In genomic region chr16:77585379-77585778, GRCh38 we compare ENCODE assay signal across 16 cellular contexts.
DNase-seq lines count a peak whose midpoint lies in the region; ATAC-seq, FAIRE-seq and TF ChIP-seq lines count a peak whose summit lies in the region.
"Had no signal": no experiment of that assay in that cellular context is flagged by ENCODE, and none has a peak within 500 bp of the region (broad histone marks: within the 10 kb centered on the region; RNA-seq: fewer than 3 reads in every experiment).

No MANE protein-coding gene starts in this region.

- H3K4me3 ChIP-seq in liver (ENCODE audit: low read depth in 1 of 3, low read length in 3 of 3) (no peak overlapping the region), HepG2 (replicated peaks in 1 of 3; ENCODE audit: insufficient read depth in 1 of 3, low read depth in 2 of 3, low read length in 3 of 3) (no peak overlapping the region), epithelial cell of esophagus (ENCODE audit: low read length) (no peak overlapping the region)
- H3K4me3 ChIP-seq: psoas muscle had no signal

- FAIRE-seq in HepG2 (lab: Jason Lieb, UNC), result no peak

- H3K4me1 Mint-ChIP-seq in stimulated activated effector memory CD8-positive, alpha-beta T cell treated with anti-CD3 and anti-CD28 coated beads, Interleukin-12 subunit alpha, Interleukin-12 subunit beta, amount 100 ng/mL, for 72 hours, result peaks cover 9% of the 10 kb centered on the region

- no peaks in the 10 kb centered on the region for H3K79me2 ChIP-seq in HepG2 (ENCODE audit: insufficient read depth, low read length)

- H4K20me1 ChIP-seq in HepG2 (ENCODE audit: insufficient read depth, low read length), result no peaks in the 10 kb centered on the region

- TF ChIP-seq RAD21 in liver (IDR thresholded peaks at IDR 0.05), result no peak
- TF ChIP-seq RAD21 in HepG2 (CRISPR knock-in tag; IDR thresholded peaks at IDR 0.05), result no peak

- CTCF ChIA-PET in HepG2 (lab: Yijun Ruan, JAX; ENCODE audit: low intra/inter-chr PET ratio, low total read pairs), result interaction anchor here (1.9 to 6.9 kb wide), 2 partner anchors 179 to 348 kb away, joined by 10 to 354 read pairs; no protein-coding TSS in a partner anchor

- no TSS peak for BruUV-seq in HepG2 (replicated peaks; lab: Mats Ljungman, UMichigan)

- H3K27ac Mint-ChIP-seq in stimulated activated effector memory CD8-positive, alpha-beta T cell treated with anti-CD3 and anti-CD28 coated beads, Interleukin-12 subunit alpha, Interleukin-12 subunit beta, amount 100 ng/mL, for 72 hours, result no peak overlapping the region

- no peak for TF ChIP-seq CTCF in liver (IDR thresholded peaks at IDR 0.05; ENCODE audit: low read depth, low read length, missing input control)
- no peak for TF ChIP-seq CTCF in HepG2 (CRISPR knock-in tag; IDR thresholded peaks at IDR 0.05)
- no peak for TF ChIP-seq CTCF in epithelial cell of esophagus (IDR thresholded peaks at IDR 0.05; ENCODE audit: insufficient read depth, low read depth, low read length, missing control alignments)

- no peaks in the 10 kb centered on the region for H3K36me3 ChIP-seq in liver (ENCODE audit: control insufficient read depth in 4 of 4, insufficient read depth in 3 of 4, low read depth in 1 of 4, low read length in 3 of 4)
- no peaks in the 10 kb centered on the region for H3K36me3 ChIP-seq in HepG2 (replicated peaks in 1 of 2; ENCODE audit: control insufficient read depth in 1 of 2, insufficient read depth in 2 of 2, low read length in 2 of 2)

- H3K27me3 ChIP-seq in liver (ENCODE audit: control insufficient read depth in 4 of 4, insufficient read depth in 4 of 4, low read length in 3 of 4) (peaks cover 0 to 8% (median 0%) of the 10 kb centered on the region in 4 donors), HepG2 (ENCODE audit: control insufficient read depth in 1 of 2, insufficient read depth in 2 of 2, low read length in 2 of 2) (peaks cover 2 to 8% of the 10 kb centered on the region in 2 experiments; a peak in 2 of 5 replicates)

- H3K27ac ChIP-seq in liver (ENCODE audit: low read depth in 1 of 2, low read length in 2 of 2) (no peak overlapping the region), HepG2 (ENCODE audit: extremely low read length, insufficient read depth, low read length) (no peak overlapping the region)
- H3K27ac ChIP-seq: psoas muscle had no signal

- H3K4me3 Mint-ChIP-seq in stimulated activated effector memory CD8-positive, alpha-beta T cell treated with anti-CD3 and anti-CD28 coated beads, Interleukin-12 subunit alpha, Interleukin-12 subunit beta, amount 100 ng/mL, for 72 hours, result no peak overlapping the region

- no peaks in the 10 kb centered on the region for H3K36me3 Mint-ChIP-seq in stimulated activated effector memory CD8-positive, alpha-beta T cell treated with anti-CD3 and anti-CD28 coated beads, Interleukin-12 subunit alpha, Interleukin-12 subunit beta, amount 100 ng/mL, for 72 hours

- H3K9me3 ChIP-seq in liver (ENCODE audit: control insufficient read depth in 4 of 4, low read length in 3 of 4) (no peaks in the 10 kb centered on the region), HepG2 (ENCODE audit: low read length) (no peaks in the 10 kb centered on the region)
- H3K9me3 ChIP-seq: psoas muscle had no signal

- no peak for TF ChIP-seq POLR2A in HepG2 (IDR thresholded peaks at IDR 0.05; ENCODE audit: insufficient read depth in 1 of 2, low read depth in 2 of 2, low read length in 2 of 2)

- H2AFZ ChIP-seq in HepG2 (ENCODE audit: low read length), result no peak overlapping the region

- no peak for DNase-seq in HepG2 (ENCODE audit: low spot score)
- peak; percentile 8 for DNase-seq in RKO (ENCODE audit: low spot score)
- DNase-seq in epithelial cell of esophagus (ENCODE audit: low read depth), result peak; percentile 2
- no peak for DNase-seq in stimulated activated effector memory CD8-positive, alpha-beta T cell treated with anti-CD3 and anti-CD28 coated beads, Interleukin-12 subunit alpha, Interleukin-12 subunit beta, amount 100 ng/mL, for 72 hours (ENCODE audit: low spot score in 2 of 2)
- no peak for DNase-seq in hippocampal formation (lab: John Stamatoyannopoulos, UW)
- no peak for DNase-seq in cerebellum (ENCODE audit: low spot score)
- DNase-seq: DMS79; midbrain; NCI-H146; NCI-H69; psoas muscle; SHP77 treated with DMSO at 0.1 percent for 48 hours; stimulated activated CD4-positive, alpha-beta T cell treated with anti-CD3 and anti-CD28 coated beads, Interleukin-4, amount 100 ng/mL, for 24 hours; stimulated activated naive CD4-positive, alpha-beta T cell had no signal

- POLR2A ChIA-PET in HepG2 (lab: Yijun Ruan, JAX), result no interaction called here

- H3K4me1 ChIP-seq in liver (ENCODE audit: control insufficient read depth in 4 of 4, insufficient read depth in 4 of 4, low read length in 3 of 4) (no peaks in the 10 kb centered on the region), HepG2 (ENCODE audit: insufficient read depth, low read length) (no peaks in the 10 kb centered on the region)
- H3K4me1 ChIP-seq: psoas muscle had no signal

- no peak overlapping the region for H3K4me2 ChIP-seq in HepG2 (ENCODE audit: low read depth, low read length)

- H3K9me3 Mint-ChIP-seq in stimulated activated effector memory CD8-positive, alpha-beta T cell treated with anti-CD3 and anti-CD28 coated beads, Interleukin-12 subunit alpha, Interleukin-12 subunit beta, amount 100 ng/mL, for 72 hours, result no peaks in the 10 kb centered on the region

- intact Hi-C loops in HepG2 (cut with micrococcal nuclease; ENCODE audit: unreplicated experiment), result no loop called here

- H3K9ac ChIP-seq in liver (ENCODE audit: low read depth in 1 of 2, low read length in 2 of 2) (no peak overlapping the region), HepG2 (ENCODE audit: insufficient read depth, low read depth, low read length) (no peak overlapping the region)

- 65% methylated on average over 11 of the region's 11 CpGs for WGBS in liver
- WGBS in HepG2 (ENCODE audit: low lambda C conversion rate), result 21% methylated on average over 8 of the region's 11 CpGs

- ATAC-seq in HepG2 (no peak), GM21423 (IDR thresholded peaks at IDR 0.05; ENCODE audit: unreplicated experiment) (no peak)
- peak; percentile 74 for ATAC-seq in stimulated activated effector memory CD8-positive, alpha-beta T cell treated with anti-CD3 and anti-CD28 coated beads, Interleukin-12 subunit alpha, Interleukin-12 subunit beta, amount 100 ng/mL, for 72 hours
- ATAC-seq: psoas muscle had no signal

- in situ Hi-C loops in HepG2 (cut with HindIII; ENCODE audit: extremely low pct_ligation_motif_present, low pct_unique_long_range_greater_than_20kb), result loop anchor here (5.0 kb wide), 1 partner anchor 348 kb away; no protein-coding TSS in a partner anchor

- TF ChIP-seq EP300 in HepG2 (IDR thresholded peaks at IDR 0.05; ENCODE audit: low read depth in 2 of 2, low read length in 2 of 2), result no peak
- TF ChIP-seq EP300 in HepG2 (CRISPR knock-in tag; IDR thresholded peaks at IDR 0.05; ENCODE audit: borderline replicate concordance), result no peak

TF ChIP-seq in liver, 16 proteins besides CTCF, POLR2A, EP300 and RAD21:
- TF ChIP-seq NR2F2 (IDR thresholded peaks at IDR 0.05) (peak; percentile 30), ZBTB33 (IDR thresholded peaks at IDR 0.05) (no peak)

TF ChIP-seq in HepG2, 621 proteins besides CTCF, POLR2A, EP300 and RAD21 (continues in another document):
- no peak for TF ChIP-seq ZUFSP (CRISPR knock-in tag; IDR thresholded peaks at IDR 0.05; ENCODE audit: borderline replicate concordance)
- no peak for TF ChIP-seq SP4 (CRISPR knock-in tag; IDR thresholded peaks at IDR 0.05)
- TF ChIP-seq REPIN1 (CRISPR knock-in tag; IDR thresholded peaks at IDR 0.05; ENCODE audit: borderline replicate concordance, low read depth), result no peak
- no peak for TF ChIP-seq ZFAT (CRISPR knock-in tag; conservative IDR thresholded peaks at IDR 0.05)
- no peak for TF ChIP-seq HDAC6 (IDR thresholded peaks at IDR 0.05; ENCODE audit: low read depth, low read length)
- no peak for TF ChIP-seq HMG20A (CRISPR knock-in tag; IDR thresholded peaks at IDR 0.05; ENCODE audit: borderline replicate concordance)
- TF ChIP-seq DNMT3B (CRISPR knock-in tag; conservative IDR thresholded peaks at IDR 0.05), result no peak
- no peak for TF ChIP-seq HNRNPK (IDR thresholded peaks at IDR 0.05; ENCODE audit: low read depth, low read length, poor library complexity, severe bottlenecking)
- no peak for TF ChIP-seq TBX3 (IDR thresholded peaks at IDR 0.05; ENCODE audit: borderline replicate concordance)
- TF ChIP-seq SRSF1 (optimal IDR thresholded peaks at IDR 0.05; ENCODE audit: low read depth, low read length), result no peak
- TF ChIP-seq TFDP1 (CRISPR knock-in tag; IDR thresholded peaks at IDR 0.05; ENCODE audit: borderline replicate concordance), result no peak
- TF ChIP-seq TFAP4 (IDR thresholded peaks at IDR 0.05; ENCODE audit: borderline replicate concordance, low read depth), result no peak
- TF ChIP-seq SNRNP70 (IDR thresholded peaks at IDR 0.05; ENCODE audit: low read depth, low read length), result no peak
- TF ChIP-seq RBAK (CRISPR knock-in tag; IDR thresholded peaks at IDR 0.05), result no peak

Comparison
In these comparisons a context has a peak if more than half of its experiments do, and no peak if none do; other contexts are left out.
1. DNase-seq: peak in RKO (single experiment) and epithelial cell of esophagus (single experiment); none in HepG2 (single experiment), stimulated activated effector memory CD8-positive, alpha-beta T cell treated with anti-CD3 and anti-CD28 coated beads, Interleukin-12 subunit alpha, Interleukin-12 subunit beta, amount 100 ng/mL, for 72 hours (0 of 2), hippocampal formation (0 of 2) and cerebellum (single experiment).